ENCODE assay signal across 1 cellular context in the genomic region with DNA sequence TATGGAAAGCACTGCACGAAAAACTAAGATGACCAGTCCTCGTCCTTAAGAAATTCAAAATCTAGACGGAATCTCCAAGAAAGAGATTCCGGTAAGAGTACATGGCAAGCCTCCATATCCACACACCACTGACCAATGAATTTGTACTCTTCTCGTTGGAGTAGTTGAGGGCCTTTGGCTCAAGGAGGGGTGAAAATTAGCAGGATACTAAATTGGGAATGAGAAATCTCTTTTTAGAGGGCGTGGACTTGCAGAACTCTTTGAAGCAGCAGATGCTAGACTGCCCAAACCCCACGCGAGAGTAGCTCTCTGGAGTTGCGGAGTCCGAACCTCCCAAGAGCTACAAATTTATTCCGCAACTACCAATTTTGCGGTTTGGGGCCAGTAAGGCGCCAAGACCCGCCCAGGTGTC.
A peak's percentile ranks its signal among the peaks of the same experiment; 100 is the strongest.
TF ChIP-seq lines count a peak whose summit lies in the region.

No MANE protein-coding gene starts in this region.

TF ChIP-seq in H1, 55 proteins besides CTCF, POLR2A, EP300 and RAD21:
- peak; percentile 5 for TF ChIP-seq KDM4A (IDR thresholded peaks at IDR 0.05; ENCODE audit: low read depth, low read length, severe bottlenecking)
- TF ChIP-seq, protein P1, sequence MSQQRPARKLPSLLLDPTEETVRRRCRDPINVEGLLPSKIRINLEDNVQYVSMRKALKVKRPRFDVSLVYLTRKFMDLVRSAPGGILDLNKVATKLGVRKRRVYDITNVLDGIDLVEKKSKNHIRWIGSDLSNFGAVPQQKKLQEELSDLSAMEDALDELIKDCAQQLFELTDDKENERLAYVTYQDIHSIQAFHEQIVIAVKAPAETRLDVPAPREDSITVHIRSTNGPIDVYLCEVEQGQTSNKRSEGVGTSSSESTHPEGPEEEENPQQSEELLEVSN (IDR thresholded peaks at IDR 0.05) = no peak
- TF ChIP-seq, protein P2, sequence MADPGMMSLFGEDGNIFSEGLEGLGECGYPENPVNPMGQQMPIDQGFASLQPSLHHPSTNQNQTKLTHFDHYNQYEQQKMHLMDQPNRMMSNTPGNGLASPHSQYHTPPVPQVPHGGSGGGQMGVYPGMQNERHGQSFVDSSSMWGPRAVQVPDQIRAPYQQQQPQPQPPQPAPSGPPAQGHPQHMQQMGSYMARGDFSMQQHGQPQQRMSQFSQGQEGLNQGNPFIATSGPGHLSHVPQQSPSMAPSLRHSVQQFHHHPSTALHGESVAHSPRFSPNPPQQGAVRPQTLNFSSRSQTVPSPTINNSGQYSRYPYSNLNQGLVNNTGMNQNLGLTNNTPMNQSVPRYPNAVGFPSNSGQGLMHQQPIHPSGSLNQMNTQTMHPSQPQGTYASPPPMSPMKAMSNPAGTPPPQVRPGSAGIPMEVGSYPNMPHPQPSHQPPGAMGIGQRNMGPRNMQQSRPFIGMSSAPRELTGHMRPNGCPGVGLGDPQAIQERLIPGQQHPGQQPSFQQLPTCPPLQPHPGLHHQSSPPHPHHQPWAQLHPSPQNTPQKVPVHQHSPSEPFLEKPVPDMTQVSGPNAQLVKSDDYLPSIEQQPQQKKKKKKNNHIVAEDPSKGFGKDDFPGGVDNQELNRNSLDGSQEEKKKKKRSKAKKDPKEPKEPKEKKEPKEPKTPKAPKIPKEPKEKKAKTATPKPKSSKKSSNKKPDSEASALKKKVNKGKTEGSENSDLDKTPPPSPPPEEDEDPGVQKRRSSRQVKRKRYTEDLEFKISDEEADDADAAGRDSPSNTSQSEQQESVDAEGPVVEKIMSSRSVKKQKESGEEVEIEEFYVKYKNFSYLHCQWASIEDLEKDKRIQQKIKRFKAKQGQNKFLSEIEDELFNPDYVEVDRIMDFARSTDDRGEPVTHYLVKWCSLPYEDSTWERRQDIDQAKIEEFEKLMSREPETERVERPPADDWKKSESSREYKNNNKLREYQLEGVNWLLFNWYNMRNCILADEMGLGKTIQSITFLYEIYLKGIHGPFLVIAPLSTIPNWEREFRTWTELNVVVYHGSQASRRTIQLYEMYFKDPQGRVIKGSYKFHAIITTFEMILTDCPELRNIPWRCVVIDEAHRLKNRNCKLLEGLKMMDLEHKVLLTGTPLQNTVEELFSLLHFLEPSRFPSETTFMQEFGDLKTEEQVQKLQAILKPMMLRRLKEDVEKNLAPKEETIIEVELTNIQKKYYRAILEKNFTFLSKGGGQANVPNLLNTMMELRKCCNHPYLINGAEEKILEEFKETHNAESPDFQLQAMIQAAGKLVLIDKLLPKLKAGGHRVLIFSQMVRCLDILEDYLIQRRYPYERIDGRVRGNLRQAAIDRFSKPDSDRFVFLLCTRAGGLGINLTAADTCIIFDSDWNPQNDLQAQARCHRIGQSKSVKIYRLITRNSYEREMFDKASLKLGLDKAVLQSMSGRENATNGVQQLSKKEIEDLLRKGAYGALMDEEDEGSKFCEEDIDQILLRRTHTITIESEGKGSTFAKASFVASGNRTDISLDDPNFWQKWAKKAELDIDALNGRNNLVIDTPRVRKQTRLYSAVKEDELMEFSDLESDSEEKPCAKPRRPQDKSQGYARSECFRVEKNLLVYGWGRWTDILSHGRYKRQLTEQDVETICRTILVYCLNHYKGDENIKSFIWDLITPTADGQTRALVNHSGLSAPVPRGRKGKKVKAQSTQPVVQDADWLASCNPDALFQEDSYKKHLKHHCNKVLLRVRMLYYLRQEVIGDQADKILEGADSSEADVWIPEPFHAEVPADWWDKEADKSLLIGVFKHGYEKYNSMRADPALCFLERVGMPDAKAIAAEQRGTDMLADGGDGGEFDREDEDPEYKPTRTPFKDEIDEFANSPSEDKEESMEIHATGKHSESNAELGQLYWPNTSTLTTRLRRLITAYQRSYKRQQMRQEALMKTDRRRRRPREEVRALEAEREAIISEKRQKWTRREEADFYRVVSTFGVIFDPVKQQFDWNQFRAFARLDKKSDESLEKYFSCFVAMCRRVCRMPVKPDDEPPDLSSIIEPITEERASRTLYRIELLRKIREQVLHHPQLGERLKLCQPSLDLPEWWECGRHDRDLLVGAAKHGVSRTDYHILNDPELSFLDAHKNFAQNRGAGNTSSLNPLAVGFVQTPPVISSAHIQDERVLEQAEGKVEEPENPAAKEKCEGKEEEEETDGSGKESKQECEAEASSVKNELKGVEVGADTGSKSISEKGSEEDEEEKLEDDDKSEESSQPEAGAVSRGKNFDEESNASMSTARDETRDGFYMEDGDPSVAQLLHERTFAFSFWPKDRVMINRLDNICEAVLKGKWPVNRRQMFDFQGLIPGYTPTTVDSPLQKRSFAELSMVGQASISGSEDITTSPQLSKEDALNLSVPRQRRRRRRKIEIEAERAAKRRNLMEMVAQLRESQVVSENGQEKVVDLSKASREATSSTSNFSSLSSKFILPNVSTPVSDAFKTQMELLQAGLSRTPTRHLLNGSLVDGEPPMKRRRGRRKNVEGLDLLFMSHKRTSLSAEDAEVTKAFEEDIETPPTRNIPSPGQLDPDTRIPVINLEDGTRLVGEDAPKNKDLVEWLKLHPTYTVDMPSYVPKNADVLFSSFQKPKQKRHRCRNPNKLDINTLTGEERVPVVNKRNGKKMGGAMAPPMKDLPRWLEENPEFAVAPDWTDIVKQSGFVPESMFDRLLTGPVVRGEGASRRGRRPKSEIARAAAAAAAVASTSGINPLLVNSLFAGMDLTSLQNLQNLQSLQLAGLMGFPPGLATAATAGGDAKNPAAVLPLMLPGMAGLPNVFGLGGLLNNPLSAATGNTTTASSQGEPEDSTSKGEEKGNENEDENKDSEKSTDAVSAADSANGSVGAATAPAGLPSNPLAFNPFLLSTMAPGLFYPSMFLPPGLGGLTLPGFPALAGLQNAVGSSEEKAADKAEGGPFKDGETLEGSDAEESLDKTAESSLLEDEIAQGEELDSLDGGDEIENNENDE (IDR thresholded peaks at IDR 0.05; ENCODE audit: insufficient replicate concordance, low read length) = no peak
